15 cellular contexts compared by ENCODE assay signal in the genomic region with DNA sequence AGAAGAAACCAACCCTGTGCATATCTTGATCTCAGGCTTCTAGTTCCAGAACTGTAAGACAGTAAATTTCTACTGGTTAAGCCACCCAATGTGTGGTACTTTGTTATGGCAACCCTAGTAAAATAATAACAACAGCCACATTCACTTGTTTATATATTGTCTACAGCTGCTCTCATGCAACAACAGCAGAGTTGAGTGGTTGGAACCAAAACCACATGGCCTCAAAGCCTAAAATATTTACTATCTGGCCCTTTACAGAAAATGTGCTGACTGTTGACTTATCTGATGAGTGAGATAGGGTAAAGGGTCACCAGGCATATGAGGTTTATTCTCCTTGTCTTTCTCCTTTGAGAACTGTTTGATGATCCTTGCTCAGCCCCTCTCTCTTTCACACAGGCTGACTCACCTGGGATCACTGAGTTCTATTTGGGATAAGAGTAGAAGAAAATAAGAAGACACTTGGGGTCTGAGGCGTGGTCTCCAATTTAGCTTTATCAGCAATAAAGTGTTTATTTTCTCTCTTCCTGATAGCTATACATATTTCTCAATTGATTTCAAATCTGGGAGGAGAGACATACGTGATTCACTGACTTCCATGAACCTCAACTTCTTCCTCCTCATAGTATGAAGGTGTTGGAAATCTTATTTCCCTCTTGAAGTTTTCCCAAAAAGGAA.
"Had no signal": no experiment of that assay in that cellular context is flagged by ENCODE, and none has a peak within 500 bp of the region (broad histone marks: within the 10 kb centered on the region; RNA-seq: fewer than 3 reads in every experiment).

No MANE protein-coding gene starts in this region.

- FAIRE-seq: kidney had no signal

- H3K36me3 Mint-ChIP-seq: memory B cell had no signal

- H3K27me3 ChIP-seq: breast epithelium had no signal

- H3K27ac Mint-ChIP-seq: memory B cell; nephron; stimulated activated naive CD8-positive, alpha-beta T cell treated with anti-CD3 and anti-CD28 coated beads, Interleukin-15, amount 100 ng/mL, for 72 hours had no signal

- H3K4me1 Mint-ChIP-seq: stimulated activated naive CD8-positive, alpha-beta T cell treated with anti-CD3 and anti-CD28 coated beads, Interleukin-15, amount 100 ng/mL, for 72 hours had no signal

- H3K36me3 ChIP-seq: breast epithelium, left ventricle myocardium inferior had no signal

- H3K4me3 ChIP-seq: breast epithelium, left ventricle myocardium inferior had no signal

- H3K4me3 Mint-ChIP-seq: memory B cell; nephron; stimulated activated naive CD8-positive, alpha-beta T cell treated with anti-CD3 and anti-CD28 coated beads, Interleukin-15, amount 100 ng/mL, for 72 hours had no signal

- ATAC-seq: activated CD4-positive, CD25-positive, alpha-beta regulatory T cell treated with anti-CD3 and anti-CD28 coated beads, Interleukin-2, amount 50 U/mL, for 24 hours; stimulated activated naive CD8-positive, alpha-beta T cell treated with anti-CD3 and anti-CD28 coated beads, Interleukin-15, amount 100 ng/mL, for 72 hours had no signal

- H3K27ac ChIP-seq: breast epithelium had no signal

- H3K9me3 Mint-ChIP-seq: memory B cell; stimulated activated naive CD8-positive, alpha-beta T cell treated with anti-CD3 and anti-CD28 coated beads, Interleukin-15, amount 100 ng/mL, for 72 hours had no signal

- H3K4me1 ChIP-seq: breast epithelium had no signal

- H3K9me3 ChIP-seq: breast epithelium, left ventricle myocardium inferior had no signal

- DNase-seq: activated naive CD4-positive, alpha-beta T cell treated with Interleukin-2 at 50 U/mL for 16 hours; activated T-cell treated with anti-CD3 and anti-CD28 coated beads for 4 hours; aorta; foreskin fibroblast; hippocampal formation; kidney; left ventricle myocardium inferior; nucleus accumbens; posterior cingulate gyrus; stimulated activated CD4-positive, alpha-beta T cell treated with anti-CD3 and anti-CD28 coated beads, Interleukin-1b, Interleukin-23, amount 100 ng/mL, for 48 hours; stimulated activated naive CD8-positive, alpha-beta T cell treated with anti-CD3 and anti-CD28 coated beads, Interleukin-15, amount 100 ng/mL, for 72 hours had no signal
